ENCODE assay signal across 24 cellular contexts in genomic region chr5:6403416-6403815, GRCh38. TPM values are rescaled to one million over a fixed set of nuclear protein-coding genes. Genes with fewer than 3 reads are reported as not detected.
"Had no signal": no experiment of that assay in that cellular context is flagged by ENCODE, and none has a peak within 500 bp of the region (broad histone marks: within the 10 kb centered on the region; RNA-seq: fewer than 3 reads in every experiment).

No MANE protein-coding gene starts in this region.

- H3K4me1 Mint-ChIP-seq: memory B cell; nephron; stimulated activated naive B cell treated with anti-CD40 and anti-IgM and Interleukin-4, amounts not matched to agents 10 μg/mL and 1 μg/mL and 100 μg/mL, for 72 hours had no signal

- H3K4me1 ChIP-seq: gastroesophageal sphincter, left ventricle myocardium inferior, lower lobe of right lung, parathyroid adenoma, prostate gland, testis, tibial nerve, upper lobe of right lung had no signal

- ATAC-seq: esophagus mucosa; gastroesophageal sphincter; left cardiac atrium; lower lobe of right lung; sciatic nerve; stimulated activated naive CD8-positive, alpha-beta T cell treated with anti-CD3 and anti-CD28 coated beads, Interleukin-15, amount 100 ng/mL, for 72 hours; upper lobe of right lung had no signal

- H3K9me3 Mint-ChIP-seq: memory B cell; nephron; stimulated activated naive B cell treated with anti-CD40 and anti-IgM and Interleukin-4, amounts not matched to agents 10 μg/mL and 1 μg/mL and 100 μg/mL, for 72 hours; stimulated activated naive CD8-positive, alpha-beta T cell treated with anti-CD3 and anti-CD28 coated beads, Interleukin-15, amount 100 ng/mL, for 72 hours had no signal

- DNase-seq: effector CD8-positive, alpha-beta T cell; glutamatergic neuron; kidney; left cardiac atrium; left ventricle myocardium inferior; lower lobe of right lung; midbrain; retina; stimulated activated CD4-positive, alpha-beta T cell treated with anti-CD3 and anti-CD28 coated beads, Interleukin-2, amount 100 ng/mL, for 24 hours; stimulated activated CD4-positive, alpha-beta T cell treated with anti-CD3 and anti-CD28 coated beads, Interleukin-4, amount 100 ng/mL, for 4 hours; stimulated activated naive B cell treated with anti-CD40 and anti-IgM and Interleukin-4, amounts not matched to agents 10 μg/mL and 1 μg/mL and 100 μg/mL, for 72 hours; stimulated activated naive CD8-positive, alpha-beta T cell treated with anti-CD3 and anti-CD28 coated beads, Interleukin-15, amount 100 ng/mL, for 72 hours; testis; upper lobe of right lung had no signal

- H3K27me3 ChIP-seq: testis, tibial nerve had no signal

- H3K9ac ChIP-seq: parathyroid adenoma had no signal

- H3K9me3 ChIP-seq: gastroesophageal sphincter, left ventricle myocardium inferior, lower lobe of right lung, prostate gland, testis, tibial nerve, upper lobe of right lung had no signal

- H3K4me3 Mint-ChIP-seq: memory B cell; nephron; stimulated activated naive B cell treated with anti-CD40 and anti-IgM and Interleukin-4, amounts not matched to agents 10 μg/mL and 1 μg/mL and 100 μg/mL, for 72 hours; stimulated activated naive CD8-positive, alpha-beta T cell treated with anti-CD3 and anti-CD28 coated beads, Interleukin-15, amount 100 ng/mL, for 72 hours had no signal

- H3K27ac Mint-ChIP-seq: memory B cell; nephron; stimulated activated naive B cell treated with anti-CD40 and anti-IgM and Interleukin-4, amounts not matched to agents 10 μg/mL and 1 μg/mL and 100 μg/mL, for 72 hours; stimulated activated naive CD8-positive, alpha-beta T cell treated with anti-CD3 and anti-CD28 coated beads, Interleukin-15, amount 100 ng/mL, for 72 hours had no signal

- H3K27ac ChIP-seq: coronary artery, gastroesophageal sphincter, left ventricle myocardium inferior, lower lobe of right lung, parathyroid adenoma, prostate gland, testis, tibial nerve, upper lobe of right lung had no signal

- H3K36me3 Mint-ChIP-seq: memory B cell; stimulated activated naive B cell treated with anti-CD40 and anti-IgM and Interleukin-4, amounts not matched to agents 10 μg/mL and 1 μg/mL and 100 μg/mL, for 72 hours had no signal

- H3K36me3 ChIP-seq: gastroesophageal sphincter, left ventricle myocardium inferior, lower lobe of right lung, prostate gland, tibial nerve, upper lobe of right lung had no signal

- H3K4me3 ChIP-seq: coronary artery, gastroesophageal sphincter, left ventricle myocardium inferior, lower lobe of right lung, prostate gland, testis, tibial nerve, upper lobe of right lung had no signal

RNA-seq across cellular contexts. Expression of gene UBE2QL1, which starts 45.2 kb away (rescaled TPM):
- total RNA-seq: esophagus mucosa, fibroblast of villous mesenchyme, lower lobe of right lung, upper lobe of right lung had no signal
